ENCODE assay signal across 1 cellular context in genomic region chr15:70339551-70340517, GRCh38.
TF ChIP-seq lines count a peak whose summit lies in the region.

No MANE protein-coding gene starts in this region.

TF ChIP-seq in GM23338, 12 proteins besides CTCF, POLR2A, EP300 and RAD21 (continued from another document):
- TF ChIP-seq ZNF462 (CRISPR knock-in tag; IDR thresholded peaks at IDR 0.05) = no peak
- no peak for TF ChIP-seq REST (IDR thresholded peaks at IDR 0.05; ENCODE audit: unreplicated experiment)
- no peak for TF ChIP-seq EZH2 (IDR thresholded peaks at IDR 0.05; ENCODE audit: low read depth, unreplicated experiment)
- no peak for TF ChIP-seq CREB1 (CRISPR knock-in tag; IDR thresholded peaks at IDR 0.05; ENCODE audit: low read depth)
- TF ChIP-seq STAT1 (IDR thresholded peaks at IDR 0.05; ENCODE audit: unreplicated experiment) = no peak
- TF ChIP-seq POLR2AphosphoS5 (IDR thresholded peaks at IDR 0.05; ENCODE audit: low read depth) = no peak
